Comparison of ENCODE assay signal across 19 cellular contexts in the genomic region with DNA sequence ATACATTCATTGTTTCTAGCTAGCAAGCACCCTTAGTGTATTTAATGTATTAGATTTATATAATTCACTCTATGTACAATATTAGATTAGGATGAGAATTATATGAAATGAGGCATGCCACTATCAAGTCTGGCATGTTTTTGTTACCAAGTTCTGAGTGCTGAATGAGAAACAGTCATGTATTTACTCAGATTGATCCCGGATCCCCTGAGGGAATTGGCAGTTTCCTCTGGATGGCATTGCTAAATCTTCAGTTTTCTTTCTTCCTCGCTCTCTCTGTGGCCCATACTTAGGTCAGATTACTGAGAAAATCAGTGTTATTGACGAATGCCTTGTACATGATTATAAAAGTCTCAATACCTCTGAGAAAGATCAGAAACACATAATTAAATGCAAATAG.
"Had no signal": no experiment of that assay in that cellular context is flagged by ENCODE, and none has a peak within 500 bp of the region (broad histone marks: within the 10 kb centered on the region; RNA-seq: fewer than 3 reads in every experiment).

No MANE protein-coding gene starts in this region.

- ATAC-seq: activated CD4-positive, CD25-positive, alpha-beta regulatory T cell treated with anti-CD3 and anti-CD28 coated beads, Interleukin-2, amount 50 U/mL, for 24 hours; activated CD8-positive, alpha-beta T cell treated with anti-CD3 and anti-CD28 coated beads, Interleukin-2, amount 10 ng/mL, durations not matched to agents 7 days and 5 days; K562 had no signal

- H3K4me3 ChIP-seq: K562 had no signal

- DNase-seq: activated CD4-positive, alpha-beta T cell treated with anti-CD3 and anti-CD28 coated beads for 4 hours; activated CD8-positive, alpha-beta memory T cell treated with anti-CD3 and anti-CD28 coated beads, Interleukin-2, amount 50 U/mL, for 48 hours; activated CD8-positive, alpha-beta T cell treated with anti-CD3 and anti-CD28 coated beads, Interleukin-2, amount 10 ng/mL, durations not matched to agents 7 days and 5 days; activated T-cell treated with anti-CD3 and anti-CD28 coated beads, Interleukin-2, amount 50 U/mL, for 1 hour; aorta; Kasumi-1; NCI-H1092 treated with DMSO at 0.1 percent for 48 hours; NCI-H1417 treated with DMSO at 0.1 percent for 48 hours; NCI-H1694; NCI-H2029; NCI-H2107; NCI-H2171 treated with DMSO at 0.1 percent for 48 hours; NCI-H226; SHP77 treated with DMSO at 0.1 percent for 48 hours; T-helper 1 cell; WERI-Rb-1 had no signal

- FAIRE-seq: K562, RCC 7860 had no signal

- H3K27ac ChIP-seq: WERI-Rb-1 had no signal
